11 cellular contexts compared by ENCODE assay signal in the genomic region with DNA sequence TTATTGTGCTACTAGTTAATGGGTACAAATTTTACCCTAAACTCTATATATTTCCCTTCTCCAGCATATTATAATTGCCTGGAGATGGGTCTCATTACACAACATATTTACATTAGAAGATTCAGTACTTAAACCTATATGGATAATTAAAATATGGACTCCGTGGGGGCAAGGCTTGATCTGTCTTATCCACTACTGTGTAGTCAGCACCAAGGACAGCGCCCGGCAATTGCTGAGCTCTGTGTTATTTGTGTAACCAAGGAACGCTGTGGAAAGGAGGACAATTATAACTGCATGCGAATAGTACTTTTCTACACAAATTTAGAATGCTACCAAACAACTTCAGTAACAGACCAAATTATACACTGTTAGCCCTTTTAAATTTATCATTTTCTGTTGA.
A peak's percentile ranks its signal among the peaks of the same experiment; 100 is the strongest.
DNase-seq lines count a peak whose midpoint lies in the region; ATAC-seq and TF ChIP-seq lines count a peak whose summit lies in the region.
"Had no signal": no experiment of that assay in that cellular context is flagged by ENCODE, and none has a peak within 500 bp of the region (broad histone marks: within the 10 kb centered on the region; RNA-seq: fewer than 3 reads in every experiment).

No MANE protein-coding gene starts in this region.

- DNase-seq in GM10266 (ENCODE audit: extremely low spot score) = peak; percentile 10
- DNase-seq in LHCN-M2 (ENCODE audit: low read depth) = peak; percentile 48
- DNase-seq in adrenal gland = peak in 4 of 7 donors; percentile 6 to 20 (median 15)
- peak in 1 of 3 donors; percentile 30 for DNase-seq in right lobe of liver
- DNase-seq in NCI-H1417 (lab: John Stamatoyannopoulos, UW) = no peak
- no peak for DNase-seq in COLO668 (lab: John Stamatoyannopoulos, UW; ENCODE audit: unreplicated experiment)
- DNase-seq: effector memory CD4-positive, alpha-beta T cell; T1000 had no signal

- peak in 3 of 4 donors; percentile 32 to 58 (median 49) for ATAC-seq in right lobe of liver
- no peak for ATAC-seq in HG02938 (IDR thresholded peaks at IDR 0.05; ENCODE audit: unreplicated experiment)
- ATAC-seq in HG02840 (IDR thresholded peaks at IDR 0.05; ENCODE audit: low FRiP score, unreplicated experiment) = no peak

- H3K4me1 ChIP-seq in adrenal gland (replicated peaks in 1 of 2) (no peaks in the 10 kb centered on the region), right lobe of liver (no peaks in the 10 kb centered on the region)

- H3K27me3 ChIP-seq in adrenal gland = no peaks in the 10 kb centered on the region
- no peaks in the 10 kb centered on the region for H3K27me3 ChIP-seq in right lobe of liver
- H3K27me3 ChIP-seq: neutrophil had no signal

- TF ChIP-seq CTCF in GM10266 (IDR thresholded peaks at IDR 0.05; ENCODE audit: control insufficient read depth, insufficient read depth, low read depth, missing control alignments) (no peak), adrenal gland (IDR thresholded peaks at IDR 0.05) (no peak), right lobe of liver (IDR thresholded peaks at IDR 0.05) (no peak)

- TF ChIP-seq POLR2A in adrenal gland (IDR thresholded peaks at IDR 0.05) = no peak
- no peak for TF ChIP-seq POLR2A in right lobe of liver (IDR thresholded peaks at IDR 0.05)

- intact Hi-C loops in adrenal gland (cut with DNase I) = no loop called here
- intact Hi-C loops in right lobe of liver (cut with DNase I) = no loop called here

- H3K36me3 ChIP-seq in adrenal gland (replicated peaks in 1 of 2) (no peaks in the 10 kb centered on the region), right lobe of liver (peaks cover 0 to 2% (median 0%) of the 10 kb centered on the region in 4 donors)
- H3K36me3 ChIP-seq: neutrophil had no signal

- WGBS in adrenal gland, 4 donors = 19 to 27% (median 24%) methylated on average over 5 of the region's 5 CpGs
- 4% methylated on average over 5 of the region's 5 CpGs for WGBS in right lobe of liver (ENCODE audit: insufficient coverage, low coverage, low lambda C conversion rate, missing lambda C conversion rate)

- H3K27ac ChIP-seq in adrenal gland = no peak overlapping the region
- no peak overlapping the region for H3K27ac ChIP-seq in right lobe of liver
- H3K27ac ChIP-seq: neutrophil had no signal

- H3K9me3 ChIP-seq in adrenal gland (replicated peaks in 1 of 3) (no peaks in the 10 kb centered on the region), right lobe of liver (no peaks in the 10 kb centered on the region)
- H3K9me3 ChIP-seq: neutrophil had no signal

- no peak overlapping the region for H3K4me3 ChIP-seq in adrenal gland
- H3K4me3 ChIP-seq in right lobe of liver = no peak overlapping the region

Comparison
In these comparisons a context has a peak if more than half of its experiments do, and no peak if none do; other contexts are left out.
1. DNase-seq: peak in GM10266 (single experiment), LHCN-M2 (single experiment) and adrenal gland (4 of 7); none in NCI-H1417 (0 of 3) and COLO668 (single experiment).
2. ATAC-seq: peak in right lobe of liver (3 of 4); none in HG02938 (single experiment) and HG02840 (single experiment).